In genomic region chr12:6367065-6367968, GRCh38 we compare ENCODE assay signal across 8 cellular contexts. TPM values are rescaled to one million over a fixed set of nuclear protein-coding genes. Genes with fewer than 3 reads are reported as not detected.
DNase-seq lines count a peak whose midpoint lies in the region; ATAC-seq lines count a peak whose summit lies in the region.

No MANE protein-coding gene starts in this region.

- DNase-seq in activated naive CD4-positive, alpha-beta T cell treated with Interleukin-2 at 50 U/mL for 16 hours, result peak; percentile 30
- no peak for DNase-seq in activated naive CD4-positive, alpha-beta T cell (lab: John Stamatoyannopoulos, UW)
- DNase-seq in SKM-1 treated with dmso at 0.1 percent for 144 hours (lab: John Stamatoyannopoulos, UW; ENCODE audit: unreplicated experiment) (peak; percentile 61), epithelial cell of prostate (ENCODE audit: low read depth, low spot score) (no peak), cerebellum (ENCODE audit: low spot score) (no peak), NCI-H2081 treated with DMSO at 0.1 percent for 48 hours (lab: John Stamatoyannopoulos, UW) (no peak)
- no peak for DNase-seq in stimulated activated effector memory CD8-positive, alpha-beta T cell treated with anti-CD3 and anti-CD28 coated beads, Interleukin-12 subunit alpha, Interleukin-12 subunit beta, amount 100 ng/mL, for 72 hours (ENCODE audit: low spot score in 2 of 2)

- H3K36me3 Mint-ChIP-seq in stimulated activated effector memory CD8-positive, alpha-beta T cell treated with anti-CD3 and anti-CD28 coated beads, Interleukin-12 subunit alpha, Interleukin-12 subunit beta, amount 100 ng/mL, for 72 hours, result no peaks in the 10 kb centered on the region

- H3K4me1 Mint-ChIP-seq in stimulated activated effector memory CD8-positive, alpha-beta T cell treated with anti-CD3 and anti-CD28 coated beads, Interleukin-12 subunit alpha, Interleukin-12 subunit beta, amount 100 ng/mL, for 72 hours, result peaks cover 40% of the 10 kb centered on the region

- H3K27ac ChIP-seq in epithelial cell of prostate, result peak overlapping the region; percentile 18

- ATAC-seq in HG03175 (IDR thresholded peaks at IDR 0.05; ENCODE audit: unreplicated experiment), result peak; percentile 66
- ATAC-seq in stimulated activated effector memory CD8-positive, alpha-beta T cell treated with anti-CD3 and anti-CD28 coated beads, Interleukin-12 subunit alpha, Interleukin-12 subunit beta, amount 100 ng/mL, for 72 hours, result peak; percentile 53

- H3K27ac Mint-ChIP-seq in stimulated activated effector memory CD8-positive, alpha-beta T cell treated with anti-CD3 and anti-CD28 coated beads, Interleukin-12 subunit alpha, Interleukin-12 subunit beta, amount 100 ng/mL, for 72 hours, result peak overlapping the region; percentile 37

- H3K4me3 Mint-ChIP-seq in stimulated activated effector memory CD8-positive, alpha-beta T cell treated with anti-CD3 and anti-CD28 coated beads, Interleukin-12 subunit alpha, Interleukin-12 subunit beta, amount 100 ng/mL, for 72 hours, result no peak overlapping the region

- no peaks in the 10 kb centered on the region for H3K9me3 Mint-ChIP-seq in stimulated activated effector memory CD8-positive, alpha-beta T cell treated with anti-CD3 and anti-CD28 coated beads, Interleukin-12 subunit alpha, Interleukin-12 subunit beta, amount 100 ng/mL, for 72 hours

RNA-seq across cellular contexts. Expression of gene SCNN1A, which starts 8.0 kb away (rescaled TPM):
- not detected for total RNA-seq in cerebellum

RNA-seq across cellular contexts. Expression of gene LTBR, which starts 16.6 kb away (rescaled TPM):
- total RNA-seq in cerebellum, result 3.1 TPM

RNA-seq across cellular contexts. Expression of gene TNFRSF1A, which starts 25.4 kb away (rescaled TPM):
- total RNA-seq in cerebellum, result 11.1 TPM

RNA-seq across cellular contexts. Expression of gene PLEKHG6, which starts 56.8 kb away (rescaled TPM):
- total RNA-seq in cerebellum, result 0.64 TPM

Comparison
In these comparisons a context has a peak if more than half of its experiments do, and no peak if none do; other contexts are left out.
1. DNase-seq: peak in activated naive CD4-positive, alpha-beta T cell treated with Interleukin-2 at 50 U/mL for 16 hours (single experiment) and SKM-1 treated with dmso at 0.1 percent for 144 hours (single experiment); none in activated naive CD4-positive, alpha-beta T cell (0 of 4), epithelial cell of prostate (single experiment), stimulated activated effector memory CD8-positive, alpha-beta T cell treated with anti-CD3 and anti-CD28 coated beads, Interleukin-12 subunit alpha, Interleukin-12 subunit beta, amount 100 ng/mL, for 72 hours (0 of 2), cerebellum (single experiment) and NCI-H2081 treated with DMSO at 0.1 percent for 48 hours (single experiment).